In the genomic region with DNA sequence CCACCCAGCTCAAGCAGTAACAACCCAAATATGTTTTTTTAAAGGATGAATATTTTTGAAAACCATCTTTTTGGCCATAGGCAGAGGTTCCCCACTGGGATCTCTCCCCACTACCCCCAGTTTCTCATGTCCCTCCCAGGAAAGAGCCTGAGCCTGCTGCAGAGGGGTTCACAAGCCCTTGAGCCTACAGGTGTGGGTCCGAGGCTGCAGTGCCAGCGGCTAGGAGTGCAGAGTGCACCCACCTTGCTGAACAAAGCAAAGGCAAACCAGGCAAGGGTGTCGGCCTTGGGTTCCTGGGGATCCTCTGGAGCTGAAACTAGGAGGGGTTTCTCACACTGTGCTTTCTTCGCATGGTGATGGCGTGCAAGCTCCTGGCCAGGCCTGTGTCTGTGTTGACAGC, we compare ENCODE assay signal across 35 cellular contexts. TPM values are rescaled to one million over a fixed set of nuclear protein-coding genes. Genes with fewer than 3 reads are reported as not detected.
"Had no signal": no experiment of that assay in that cellular context is flagged by ENCODE, and none has a peak within 500 bp of the region (broad histone marks: within the 10 kb centered on the region; RNA-seq: fewer than 3 reads in every experiment).

No MANE protein-coding gene starts in this region.

- H3K27me3 ChIP-seq: adrenal gland, esophagus muscularis mucosa, foreskin keratinocyte, gastrocnemius medialis, heart left ventricle had no signal

- H3K9me3 ChIP-seq: adrenal gland, esophagus muscularis mucosa, gastrocnemius medialis, heart left ventricle had no signal

- ATAC-seq: activated CD4-positive, alpha-beta T cell treated with anti-CD3 and anti-CD28 coated beads for 36 hours; activated CD8-positive, alpha-beta memory T cell treated with anti-CD3 and anti-CD28 coated beads, Interleukin-2, amount 10 ng/mL, durations not matched to agents 7 days and 5 days; activated CD8-positive, alpha-beta T cell treated with anti-CD3 and anti-CD28 coated beads, Interleukin-2, amount 10 ng/mL, durations not matched to agents 7 days and 5 days; activated naive CD8-positive, alpha-beta T cell treated with anti-CD3 and anti-CD28 coated beads, Interleukin-2, amount 50 U/mL, for 24 hours; effector memory CD8-positive, alpha-beta T cell; foreskin keratinocyte; gastrocnemius medialis; heart left ventricle; T-helper 17 cell had no signal

- DNase-seq: activated CD4-positive, alpha-beta memory T cell treated with anti-CD3 and anti-CD28 coated beads for 36 hours; activated CD4-positive, alpha-beta T cell treated with anti-CD3 and anti-CD28 coated beads for 36 hours; activated CD4-positive, alpha-beta T cell treated with anti-CD3 and anti-CD28 coated beads, Interleukin-2, amount 10 ng/mL, durations not matched to agents 24 days and 14 days; activated CD4-positive, CD25-positive, alpha-beta regulatory T cell; activated CD4-positive, CD25-positive, alpha-beta regulatory T cell treated with anti-CD3 and anti-CD28 coated beads, Interleukin-2, amount 50 U/mL, for 72 hours; activated CD8-positive, alpha-beta memory T cell treated with anti-CD3 and anti-CD28 coated beads, Interleukin-2, amount 10 ng/mL, durations not matched to agents 7 days and 5 days; activated CD8-positive, alpha-beta memory T cell treated with anti-CD3 and anti-CD28 coated beads, Interleukin-2, amount 50 U/mL, for 4 hours; activated CD8-positive, alpha-beta T cell treated with anti-CD3 and anti-CD28 coated beads, Interleukin-2, amount 10 ng/mL, durations not matched to agents 7 days and 5 days; activated effector memory CD4-positive, alpha-beta T cell treated with anti-CD3 and anti-CD28 coated beads, Interleukin-2, amount 50 U/mL, for 16 hours; activated naive CD4-positive, alpha-beta T cell treated with anti-CD3 and anti-CD28 coated beads for 36 hours; activated naive CD8-positive, alpha-beta T cell treated with anti-CD3 and anti-CD28 coated beads for 36 hours; activated naive CD8-positive, alpha-beta T cell treated with anti-CD3 and anti-CD28 coated beads, Interleukin-2, amount 50 U/mL, for 24 hours; activated T-cell treated with anti-CD3 and anti-CD28 coated beads, Interleukin-2, amount 50 U/mL, for 1 hour; activated T-cell treated with anti-CD3 and anti-CD28 coated beads, Interleukin-2, amount 50 U/mL, for 48 hours; adrenal gland; amygdala; brain microvascular endothelial cell; effector CD4-positive, alpha-beta T cell; effector memory CD8-positive, alpha-beta T cell; erythroblast; foreskin keratinocyte; gastrocnemius medialis; glutamatergic neuron; heart left ventricle; T-helper 1 cell; T-helper 17 cell; T1000 had no signal

- H3K4me1 ChIP-seq: foreskin keratinocyte, gastrocnemius medialis had no signal

- H3K36me3 ChIP-seq: adrenal gland, brain microvascular endothelial cell, gastrocnemius medialis, heart left ventricle had no signal

- H3K27ac ChIP-seq: brain microvascular endothelial cell, coronary artery, esophagus muscularis mucosa, foreskin keratinocyte, gastrocnemius medialis, heart left ventricle had no signal

- FAIRE-seq: astrocyte, bronchial epithelial cell had no signal

- H3K4me3 ChIP-seq: adrenal gland, coronary artery, esophagus muscularis mucosa, gastrocnemius medialis, heart left ventricle had no signal

RNA-seq across cellular contexts. Expression of a gene that starts 36.5 kb away (rescaled TPM):
- total RNA-seq: activated CD4-positive, alpha-beta T cell treated with anti-CD3 and anti-CD28 coated beads, Interleukin-2, amount 10 ng/mL, durations not matched to agents 24 days and 14 days; activated CD8-positive, alpha-beta memory T cell treated with anti-CD3 and anti-CD28 coated beads for 36 hours; activated CD8-positive, alpha-beta memory T cell treated with anti-CD3 and anti-CD28 coated beads, Interleukin-2, amount 10 ng/mL, durations not matched to agents 7 days and 5 days; activated T-helper 1 cell treated with anti-CD3 and anti-CD28 coated beads, Interleukin-12 subunit alpha, Interleukin-12 subunit beta, Interleukin-2, Interleukin-4 antibody, amounts not matched to agents 30 ng/mL and 10 ng/mL and 1 ng/mL, durations not matched to agents 14 hours and 24 hours and 36 hours; activated T-helper 2 cell treated with anti-CD3 and anti-CD28 coated beads, Interferon-gamma antibody, Interleukin-2, Interleukin-4, amounts not matched to agents 10 μg/mL and 5 μg/mL and 100 μg/mL, durations not matched to agents 14 hours and 24 hours and 36 hours; astrocyte; bronchial epithelial cell; cardiac septum; foreskin keratinocyte; gastrocnemius medialis; heart left ventricle had no signal
- polyA plus RNA-seq: heart left ventricle had no signal

RNA-seq across cellular contexts. Expression of a gene that starts 40.0 kb away (rescaled TPM):
- total RNA-seq: activated CD4-positive, alpha-beta T cell treated with anti-CD3 and anti-CD28 coated beads, Interleukin-2, amount 10 ng/mL, durations not matched to agents 24 days and 14 days; activated naive CD4-positive, alpha-beta T cell treated with anti-CD3 and anti-CD28 coated beads for 36 hours; activated T-helper 2 cell treated with anti-CD3 and anti-CD28 coated beads, Interferon-gamma antibody, Interleukin-2, Interleukin-4, amounts not matched to agents 10 μg/mL and 5 μg/mL and 100 μg/mL, durations not matched to agents 14 hours and 24 hours and 36 hours had no signal
